24 cellular contexts compared by ENCODE assay signal in genomic region chr2:129859141-129859540, GRCh38.
"Had no signal": no experiment of that assay in that cellular context is flagged by ENCODE, and none has a peak within 500 bp of the region (broad histone marks: within the 10 kb centered on the region; RNA-seq: fewer than 3 reads in every experiment).

No MANE protein-coding gene starts in this region.

- H3K9ac ChIP-seq: neural progenitor cell had no signal

- DNase-seq: cortex of kidney; dorsolateral prefrontal cortex; effector CD8-positive, alpha-beta T cell; gastrocnemius medialis; immature natural killer cell; left cardiac atrium; left ventricle myocardium superior; mesenchymal stem cell; midbrain; occipital lobe; pancreas; spleen; stimulated activated CD4-positive, alpha-beta T cell treated with anti-CD3 and anti-CD28 coated beads, Interleukin-15, amount 100 ng/mL, for 24 hours; stimulated activated CD4-positive, alpha-beta T cell treated with anti-CD3 and anti-CD28 coated beads, Interleukin-1b, Interleukin-23, amount 100 ng/mL, for 48 hours; stimulated activated CD4-positive, alpha-beta T cell treated with anti-CD3 and anti-CD28 coated beads, Interleukin-4, amount 100 ng/mL, for 24 hours; upper lobe of right lung had no signal

- H3K4me2 ChIP-seq: neural progenitor cell had no signal

- H3K27ac ChIP-seq: dorsolateral prefrontal cortex, gastrocnemius medialis, neural progenitor cell, pancreas, spleen, tibial nerve, upper lobe of right lung, vagina had no signal

- ATAC-seq: esophagus mucosa, gastrocnemius medialis, left cardiac atrium, left ventricle myocardium superior, pancreas, sciatic nerve had no signal

- H3K4me3 ChIP-seq: dorsolateral prefrontal cortex, gastrocnemius medialis, lung, neural progenitor cell, pancreas, spleen, tibial nerve, upper lobe of right lung, vagina had no signal

- H3K9me3 ChIP-seq: pancreas, tibial nerve, upper lobe of right lung, vagina had no signal

- H3K27me3 ChIP-seq: dorsolateral prefrontal cortex, gastrocnemius medialis, neural progenitor cell, pancreas, spleen, tibial nerve, upper lobe of right lung, vagina had no signal

- H3K36me3 ChIP-seq: gastrocnemius medialis, neural progenitor cell, pancreas, spleen, tibial nerve, upper lobe of right lung, vagina had no signal

- FAIRE-seq: endometrium, keratinocyte, pancreas had no signal

- H2AFZ ChIP-seq: neural progenitor cell had no signal

- H3K4me1 ChIP-seq: neural progenitor cell, pancreas, spleen, tibial nerve, upper lobe of right lung, vagina had no signal
